In the genomic region with DNA sequence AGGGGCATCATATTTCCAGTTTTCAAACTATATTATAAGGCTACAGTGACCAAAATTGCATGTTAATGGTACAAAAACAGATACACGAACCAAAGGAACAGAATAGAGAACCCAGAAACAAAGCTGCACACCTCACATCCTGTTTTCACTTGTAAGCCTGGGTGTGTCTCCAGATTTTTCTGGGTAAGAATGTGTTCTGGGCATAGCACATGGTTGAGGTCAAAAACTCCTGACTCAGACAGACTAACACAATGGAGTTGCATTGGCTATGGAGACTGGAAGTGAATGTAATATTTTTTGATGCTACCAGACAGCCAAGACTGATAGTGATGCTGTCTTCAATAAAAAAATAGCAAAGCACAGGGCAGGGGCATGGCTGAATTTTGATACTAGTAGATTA, we compare ENCODE assay signal across 19 cellular contexts.
A peak's percentile ranks its signal among the peaks of the same experiment; 100 is the strongest.
DNase-seq lines count a peak whose midpoint lies in the region; ATAC-seq, FAIRE-seq and TF ChIP-seq lines count a peak whose summit lies in the region.
"Had no signal": no experiment of that assay in that cellular context is flagged by ENCODE, and none has a peak within 500 bp of the region (broad histone marks: within the 10 kb centered on the region; RNA-seq: fewer than 3 reads in every experiment).

No MANE protein-coding gene starts in this region.

- CTCF ChIA-PET in RWPE1 (lab: Yijun Ruan, JAX), result no interaction called here

- ATAC-seq in GM18907 (IDR thresholded peaks at IDR 0.05; ENCODE audit: unreplicated experiment) (no peak), HG02798 (IDR thresholded peaks at IDR 0.05; ENCODE audit: poor library complexity, unreplicated experiment) (no peak)
- ATAC-seq: A549; CD8-positive, alpha-beta T cell; GM23338 had no signal

- POLR2A ChIA-PET in RWPE1 (lab: Yijun Ruan, JAX; ENCODE audit: low non-redundant PET), result no interaction called here

- no peak for TF ChIP-seq POLR2A in H54 (IDR thresholded peaks at IDR 0.05; ENCODE audit: low read depth, low read length)

- FAIRE-seq in H54 (lab: Jason Lieb, UNC) (peak; percentile 92), bronchial epithelial cell (lab: Jason Lieb, UNC) (no peak)
- FAIRE-seq: A549, GM12892, GM19239 had no signal

- no peak for DNase-seq in H54 (ENCODE audit: insufficient read length, low spot score)
- peak; percentile 1 for DNase-seq in RWPE1 (ENCODE audit: low spot score)
- DNase-seq in bronchial epithelial cell (ENCODE audit: low read depth), result peak; percentile 33
- peak; percentile 13 for DNase-seq in retinal pigment epithelial cell (ENCODE audit: low read depth)
- DNase-seq in GM19240 (ENCODE audit: insufficient read length, low spot score), result no peak
- DNase-seq in NCI-H1048 (lab: John Stamatoyannopoulos, UW), result no peak
- DNase-seq: CD8-positive, alpha-beta T cell; COR-L47; DMS153; DMS79 treated with DMSO at 0.1 percent for 48 hours; EL; GDM1 had no signal

- no peaks in the 10 kb centered on the region for H3K27me3 ChIP-seq in bronchial epithelial cell (ENCODE audit: control insufficient read depth, insufficient read depth, low read length)

- TF ChIP-seq CTCF in RWPE1 (conservative IDR thresholded peaks at IDR 0.05; ENCODE audit: low read depth) (no peak), bronchial epithelial cell (IDR thresholded peaks at IDR 0.05; ENCODE audit: insufficient read depth, low read length, severe bottlenecking) (no peak), retinal pigment epithelial cell (conservative IDR thresholded peaks at IDR 0.05; ENCODE audit: low read depth, low read length) (no peak)

- H3K36me3 ChIP-seq in bronchial epithelial cell (ENCODE audit: control insufficient read depth, insufficient read depth, low read length), result no peaks in the 10 kb centered on the region
- H3K36me3 ChIP-seq: HAP-1 had no signal

- no peak overlapping the region for H3K27ac ChIP-seq in RWPE1
- H3K27ac ChIP-seq: A549 had no signal

- H3K4me3 ChIP-seq in bronchial epithelial cell (ENCODE audit: low read depth, low read length) (no peak overlapping the region), retinal pigment epithelial cell (ENCODE audit: low read length) (no peak overlapping the region)
- H3K4me3 ChIP-seq: A549, GM23338, HAP-1 had no signal

Comparison
In these comparisons a context has a peak if more than half of its experiments do, and no peak if none do; other contexts are left out.
1. DNase-seq: peak in RWPE1 (single experiment), bronchial epithelial cell (single experiment) and retinal pigment epithelial cell (single experiment); none in H54 (single experiment), GM19240 (single experiment) and NCI-H1048 (single experiment).